ENCODE assay signal across 31 cellular contexts in the genomic region with DNA sequence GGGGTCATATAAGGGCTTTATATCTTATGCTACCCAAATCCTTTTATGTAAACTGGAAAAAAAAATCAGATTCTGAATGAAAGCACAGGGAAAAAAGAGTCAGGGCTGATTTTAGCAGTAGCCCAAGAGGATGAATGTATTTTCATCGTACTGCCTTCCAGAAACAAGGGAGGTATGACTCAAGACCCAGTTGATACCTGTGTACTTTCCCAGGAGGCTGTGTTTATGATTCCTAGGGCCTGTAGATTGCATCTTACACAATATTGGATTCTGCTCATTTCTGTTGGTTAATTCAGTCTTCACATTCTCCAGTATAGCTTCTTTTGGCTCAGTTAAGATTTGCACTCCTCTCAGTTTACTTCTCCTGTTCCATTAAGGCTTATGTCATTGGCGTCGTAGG.
DNase-seq lines count a peak whose midpoint lies in the region; ATAC-seq, FAIRE-seq and TF ChIP-seq lines count a peak whose summit lies in the region.
"Had no signal": no experiment of that assay in that cellular context is flagged by ENCODE, and none has a peak within 500 bp of the region (broad histone marks: within the 10 kb centered on the region; RNA-seq: fewer than 3 reads in every experiment).

No MANE protein-coding gene starts in this region.

- H3K4me3 ChIP-seq in A549 (no peak overlapping the region), trophoblast cell (ENCODE audit: low read depth, low read length) (no peak overlapping the region), BE2C (ENCODE audit: low read depth, low read length) (no peak overlapping the region)
- H3K4me3 ChIP-seq: GM12878, heart left ventricle, SJSA1, upper lobe of right lung had no signal

- TF ChIP-seq POLR2A in A549 (IDR thresholded peaks at IDR 0.05; ENCODE audit: low read length): no peak

- H2BK12ac ChIP-seq in trophoblast cell (ENCODE audit: low read length): no peak overlapping the region

- H4K91ac ChIP-seq in trophoblast cell (ENCODE audit: low read depth, low read length): no peak overlapping the region

- DNase-seq in A549 (ENCODE audit: low read depth in 1 of 2, low spot score in 1 of 2) (no peak), M059J (ENCODE audit: low read depth) (peak; percentile 68), epithelial cell of prostate (ENCODE audit: low read depth, low spot score) (peak; percentile 33), trophoblast cell (peak; percentile 37 to 76), ACHN (no peak), urothelium cell line (ENCODE audit: low spot score) (no peak), GM03348 (ENCODE audit: low spot score) (no peak), BE2C (no peak)
- DNase-seq: activated CD4-positive, alpha-beta T cell treated with anti-CD3 and anti-CD28 coated beads for 48 hours; activated CD8-positive, alpha-beta memory T cell treated with anti-CD3 and anti-CD28 coated beads for 24 hours; activated T-cell treated with anti-CD3 and anti-CD28 coated beads for 4 hours; AML-193; CD4-positive, alpha-beta memory T cell; effector memory CD4-positive, alpha-beta T cell; heart left ventricle; kidney; naive thymus-derived CD8-positive, alpha-beta T cell; NCI-H1048; NCI-H1694; occipital lobe; stimulated activated CD4-positive, alpha-beta T cell treated with anti-CD3 and anti-CD28 coated beads, Interleukin-15, amount 100 ng/mL, for 24 hours; stimulated activated CD4-positive, alpha-beta T cell treated with anti-CD3 and anti-CD28 coated beads, Interleukin-4, amount 100 ng/mL, for 4 hours; substantia nigra; T1000; upper lobe of right lung; WERI-Rb-1 had no signal

- no peak overlapping the region for H3K4ac ChIP-seq in trophoblast cell (ENCODE audit: low read depth, low read length)

- H3K4me2 ChIP-seq in A549 (peak overlapping the region; percentile 59), trophoblast cell (ENCODE audit: low read length) (no peak overlapping the region)

- no peaks in the 10 kb centered on the region for H3K9me3 ChIP-seq in A549
- no peaks in the 10 kb centered on the region for H3K9me3 ChIP-seq in trophoblast cell (ENCODE audit: insufficient read depth, low read depth, low read length)
- no peaks in the 10 kb centered on the region for H3K9me3 ChIP-seq in BE2C
- H3K9me3 ChIP-seq: heart left ventricle, SJSA1, upper lobe of right lung had no signal

- WGBS in A549 (ENCODE audit: missing lambda C conversion rate): 60% methylated on average over 3 of the region's 3 CpGs
- no CpG with 5 or more reads among the region's 3 CpGs for WGBS in trophoblast cell (ENCODE audit: extremely low coverage, insufficient coverage, insufficient read length)

- TF ChIP-seq CTCF in A549 (IDR thresholded peaks at IDR 0.05): no peak
- no peak for TF ChIP-seq CTCF in BE2C (IDR thresholded peaks at IDR 0.05; ENCODE audit: low read depth, low read length)

- no peaks in the 10 kb centered on the region for H3K79me1 ChIP-seq in trophoblast cell (ENCODE audit: low read length)

- H2AFZ ChIP-seq in trophoblast cell (ENCODE audit: insufficient read depth, low read length, poor library complexity): no peak overlapping the region

- H3K36me3 ChIP-seq in trophoblast cell (ENCODE audit: control insufficient read depth in 1 of 2, insufficient read depth in 2 of 2, low read length in 2 of 2) (no peaks in the 10 kb centered on the region), BE2C (peaks cover 4% of the 10 kb centered on the region)
- H3K36me3 ChIP-seq: heart left ventricle, SJSA1, upper lobe of right lung, WERI-Rb-1 had no signal

- no peak overlapping the region for H4K8ac ChIP-seq in trophoblast cell (ENCODE audit: low read depth, low read length)

- no peak overlapping the region for H3K18ac ChIP-seq in trophoblast cell (ENCODE audit: low read length)

- H4K12ac ChIP-seq in trophoblast cell (ENCODE audit: low read depth, low read length): no peak overlapping the region

- ATAC-seq in A549: peak in 1 of 2 experiments; percentile 43; a peak in 2 of 6 replicates
- ATAC-seq: GM12878; HCT116; naive thymus-derived CD8-positive, alpha-beta T cell; upper lobe of right lung had no signal

- TF ChIP-seq RAD21 in A549 (conservative IDR thresholded peaks at IDR 0.05 in 1 of 2, IDR thresholded peaks at IDR 0.05 in 1 of 2): no peak

- POLR2A ChIA-PET in A549 (lab: Yijun Ruan, JAX): no interaction called here

- no peak for TF ChIP-seq EP300 in A549 (IDR thresholded peaks at IDR 0.05)

- no peak for FAIRE-seq in A549 (lab: Jason Lieb, UNC)
- no peak for FAIRE-seq in urothelium cell line (lab: Jason Lieb, UNC)
- FAIRE-seq: colon, D721Med, GM12878, kidney had no signal

- no peak overlapping the region for H3K23ac ChIP-seq in trophoblast cell (ENCODE audit: low read length)

- no peak overlapping the region for H2BK120ac ChIP-seq in trophoblast cell (ENCODE audit: insufficient read depth, low read length, poor library complexity)

- H3K27ac ChIP-seq in A549 (peak overlapping the region; percentile 79), epithelial cell of prostate (no peak overlapping the region), trophoblast cell (ENCODE audit: low read depth, low read length) (no peak overlapping the region)
- H3K27ac ChIP-seq: heart left ventricle, SJSA1, upper lobe of right lung, WERI-Rb-1 had no signal

- H2AK5ac ChIP-seq in trophoblast cell (ENCODE audit: low read length): no peak overlapping the region

- in situ Hi-C loops in ACHN (cut with HindIII; ENCODE audit: low pct_ligation_motif_present, low pct_unique_long_range_greater_than_20kb, low sequenced_read_pairs): no loop called here

- no peak overlapping the region for H3K14ac ChIP-seq in trophoblast cell (ENCODE audit: low read length)

- no peak overlapping the region for H2BK5ac ChIP-seq in trophoblast cell (ENCODE audit: low read depth, low read length, poor library complexity)

- no peaks in the 10 kb centered on the region for H3K27me3 ChIP-seq in trophoblast cell (ENCODE audit: insufficient read depth, low read length)
- no peaks in the 10 kb centered on the region for H3K27me3 ChIP-seq in BE2C
- H3K27me3 ChIP-seq: SJSA1, upper lobe of right lung had no signal

- H3K79me2 ChIP-seq in trophoblast cell (ENCODE audit: control insufficient read depth, insufficient read depth, low read length, poor library complexity): no peaks in the 10 kb centered on the region

- CTCF ChIA-PET in A549 (lab: Yijun Ruan, JAX): interaction anchor here (1.3 kb wide), 1 partner anchor 14 kb away, joined by 3 read pairs; no protein-coding TSS in a partner anchor

- peaks cover 96% of the 10 kb centered on the region for H3K4me1 ChIP-seq in A549
- H3K4me1 ChIP-seq in trophoblast cell (ENCODE audit: control insufficient read depth in 1 of 2, insufficient read depth in 2 of 2, low read length in 2 of 2): no peaks in the 10 kb centered on the region
- peaks cover 24% of the 10 kb centered on the region for H3K4me1 ChIP-seq in BE2C
- H3K4me1 ChIP-seq: SJSA1 had no signal

- no peak overlapping the region for H3K9ac ChIP-seq in trophoblast cell (ENCODE audit: low read length)

TF ChIP-seq in A549, 52 proteins besides CTCF, POLR2A, EP300 and RAD21:
- TF ChIP-seq CEBPB (IDR thresholded peaks at IDR 0.05): peak in 1 of 2 experiments; percentile 40; a peak in 2 of 4 replicates
- no peak for TF ChIP-seq TP53 (CRISPR knock-in tag; IDR thresholded peaks at IDR 0.05)
- no peak for TF ChIP-seq CBX2 (IDR thresholded peaks at IDR 0.05; ENCODE audit: borderline replicate concordance, low read depth)
- no peak for TF ChIP-seq KDM1A (IDR thresholded peaks at IDR 0.05; ENCODE audit: low read depth)
- no peak for TF ChIP-seq JUN (IDR thresholded peaks at IDR 0.05)
TF ChIP-seq in A549: peak in this region for 1.

Comparison
In these comparisons a context has a peak if more than half of its experiments do, and no peak if none do; other contexts are left out.
1. DNase-seq: peak in M059J (single experiment), epithelial cell of prostate (single experiment) and trophoblast cell (2 of 2); none in A549 (0 of 2), ACHN (single experiment), urothelium cell line (single experiment), GM03348 (single experiment) and BE2C (single experiment).
2. H3K27ac ChIP-seq: peak in A549 (2 of 2); none in epithelial cell of prostate (single experiment) and trophoblast cell (single experiment).